In the genomic region with DNA sequence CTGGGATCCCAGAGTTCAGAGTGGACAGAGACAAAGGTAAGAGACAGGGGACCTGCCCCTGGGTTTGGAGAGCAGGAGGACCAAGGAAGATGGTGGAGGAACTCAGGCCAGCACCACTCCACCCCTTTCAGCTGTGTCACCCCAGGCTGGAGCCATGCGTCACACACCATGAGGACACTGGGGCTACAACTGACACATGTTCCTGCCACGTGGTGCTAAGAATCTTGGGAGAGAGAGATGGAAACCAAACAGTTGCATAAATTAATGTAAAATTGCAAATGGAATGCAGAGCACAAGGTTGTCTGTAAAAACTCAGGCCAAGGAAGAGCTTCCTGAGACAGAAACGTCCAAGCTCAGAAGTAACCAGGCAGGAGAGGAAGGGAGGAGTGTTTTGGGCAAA, we compare ENCODE assay signal across 1 cellular context.
TF ChIP-seq lines count a peak whose summit lies in the region.

No MANE protein-coding gene starts in this region.

TF ChIP-seq in HepG2, 621 proteins besides CTCF, POLR2A, EP300 and RAD21:
- TF ChIP-seq, protein P1, sequence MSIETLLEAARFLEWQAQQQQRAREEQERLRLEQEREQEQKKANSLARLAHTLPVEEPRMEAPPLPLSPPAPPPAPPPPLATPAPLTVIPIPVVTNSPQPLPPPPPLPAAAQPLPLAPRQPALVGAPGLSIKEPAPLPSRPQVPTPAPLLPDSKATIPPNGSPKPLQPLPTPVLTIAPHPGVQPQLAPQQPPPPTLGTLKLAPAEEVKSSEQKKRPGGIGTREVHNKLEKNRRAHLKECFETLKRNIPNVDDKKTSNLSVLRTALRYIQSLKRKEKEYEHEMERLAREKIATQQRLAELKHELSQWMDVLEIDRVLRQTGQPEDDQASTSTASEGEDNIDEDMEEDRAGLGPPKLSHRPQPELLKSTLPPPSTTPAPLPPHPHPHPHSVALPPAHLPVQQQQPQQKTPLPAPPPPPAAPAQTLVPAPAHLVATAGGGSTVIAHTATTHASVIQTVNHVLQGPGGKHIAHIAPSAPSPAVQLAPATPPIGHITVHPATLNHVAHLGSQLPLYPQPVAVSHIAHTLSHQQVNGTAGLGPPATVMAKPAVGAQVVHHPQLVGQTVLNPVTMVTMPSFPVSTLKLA (IDR thresholded peaks at IDR 0.05) = peak; percentile 78
- no peak for TF ChIP-seq ZNF607 (CRISPR knock-in tag; IDR thresholded peaks at IDR 0.05; ENCODE audit: borderline replicate concordance)
- TF ChIP-seq, protein P2, sequence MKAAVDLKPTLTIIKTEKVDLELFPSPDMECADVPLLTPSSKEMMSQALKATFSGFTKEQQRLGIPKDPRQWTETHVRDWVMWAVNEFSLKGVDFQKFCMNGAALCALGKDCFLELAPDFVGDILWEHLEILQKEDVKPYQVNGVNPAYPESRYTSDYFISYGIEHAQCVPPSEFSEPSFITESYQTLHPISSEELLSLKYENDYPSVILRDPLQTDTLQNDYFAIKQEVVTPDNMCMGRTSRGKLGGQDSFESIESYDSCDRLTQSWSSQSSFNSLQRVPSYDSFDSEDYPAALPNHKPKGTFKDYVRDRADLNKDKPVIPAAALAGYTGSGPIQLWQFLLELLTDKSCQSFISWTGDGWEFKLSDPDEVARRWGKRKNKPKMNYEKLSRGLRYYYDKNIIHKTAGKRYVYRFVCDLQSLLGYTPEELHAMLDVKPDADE (CRISPR knock-in tag; IDR thresholded peaks at IDR 0.05) = no peak
